ENCODE assay signal across 18 cellular contexts in genomic region chr20:46202758-46203509, GRCh38.
DNase-seq lines count a peak whose midpoint lies in the region; ATAC-seq, FAIRE-seq and TF ChIP-seq lines count a peak whose summit lies in the region.
"Had no signal": no experiment of that assay in that cellular context is flagged by ENCODE, and none has a peak within 500 bp of the region (broad histone marks: within the 10 kb centered on the region; RNA-seq: fewer than 3 reads in every experiment).

No MANE protein-coding gene starts in this region.

- no peaks in the 10 kb centered on the region for H3K36me3 Mint-ChIP-seq in nephron (ENCODE audit: low read depth)
- no peaks in the 10 kb centered on the region for H3K36me3 Mint-ChIP-seq in activated CD8-positive, alpha-beta T cell treated with anti-CD3 and anti-CD28 coated beads for 36 hours (ENCODE audit: low read depth)

- ATAC-seq in HepG2 (no peak), right lobe of liver (no peak), HG03521 (IDR thresholded peaks at IDR 0.05; ENCODE audit: unreplicated experiment) (no peak)
- ATAC-seq in activated CD8-positive, alpha-beta T cell treated with anti-CD3 and anti-CD28 coated beads for 36 hours = no peak
- ATAC-seq: GM23338; stimulated activated naive CD8-positive, alpha-beta T cell treated with anti-CD3 and anti-CD28 coated beads, Interleukin-15, Interleukin-2, amounts not matched to agents 100 U/mL and 50 U/mL, for 24 hours had no signal

- POLR2A ChIA-PET in HepG2 (lab: Yijun Ruan, JAX) = no interaction called here
- POLR2A ChIA-PET in activated CD8-positive, alpha-beta T cell treated with anti-CD3 and anti-CD28 coated beads for 36 hours (lab: Charles Lee) = no interaction called here

- peaks cover 42% of the 10 kb centered on the region for H3K4me1 Mint-ChIP-seq in nephron
- peaks cover 25% of the 10 kb centered on the region for H3K4me1 Mint-ChIP-seq in activated CD8-positive, alpha-beta T cell treated with anti-CD3 and anti-CD28 coated beads for 36 hours (ENCODE audit: low read depth)

- H2AFZ ChIP-seq in HepG2 (ENCODE audit: low read length) = no peak overlapping the region
- H2AFZ ChIP-seq: PC-9 had no signal

- H3K9me3 Mint-ChIP-seq in nephron = no peaks in the 10 kb centered on the region
- H3K9me3 Mint-ChIP-seq in activated CD8-positive, alpha-beta T cell treated with anti-CD3 and anti-CD28 coated beads for 36 hours = no peaks in the 10 kb centered on the region
- H3K9me3 Mint-ChIP-seq: activated T-helper 2 cell treated with anti-CD3 and anti-CD28 coated beads, Interferon-gamma antibody, Interleukin-2, Interleukin-4, amounts not matched to agents 10 μg/mL and 5 μg/mL and 100 μg/mL, durations not matched to agents 14 hours and 24 hours and 36 hours; GM23338 had no signal

- H3K27me3 ChIP-seq in HepG2 (ENCODE audit: control insufficient read depth in 1 of 2, insufficient read depth in 2 of 2, low read length in 2 of 2) = peaks cover 14 to 85% of the 10 kb centered on the region in 2 experiments; a peak in 4 of 5 replicates
- H3K27me3 ChIP-seq in right lobe of liver = peaks cover 0 to 8% of the 10 kb centered on the region in 2 donors

- peaks cover 73% of the 10 kb centered on the region for H3K27me3 Mint-ChIP-seq in nephron (ENCODE audit: low read depth)
- H3K27me3 Mint-ChIP-seq in activated CD8-positive, alpha-beta T cell treated with anti-CD3 and anti-CD28 coated beads for 36 hours = peaks cover 31% of the 10 kb centered on the region

- TF ChIP-seq CTCF in HepG2 (CRISPR knock-in tag; IDR thresholded peaks at IDR 0.05) (no peak), right lobe of liver (IDR thresholded peaks at IDR 0.05) (no peak), nephron (IDR thresholded peaks at IDR 0.05; ENCODE audit: unreplicated experiment in 3 of 3) (no peak)
- TF ChIP-seq CTCF in activated CD8-positive, alpha-beta T cell treated with anti-CD3 and anti-CD28 coated beads for 36 hours (IDR thresholded peaks at IDR 0.05) = no peak

- H3K27ac ChIP-seq in HepG2 (ENCODE audit: extremely low read length, insufficient read depth, low read length) (no peak overlapping the region), right lobe of liver (no peak overlapping the region)
- H3K27ac ChIP-seq: PC-9 had no signal

- no peak overlapping the region for H3K9ac ChIP-seq in HepG2 (ENCODE audit: insufficient read depth, low read depth, low read length)

- H3K9me3 ChIP-seq in HepG2 (ENCODE audit: low read length) = no peaks in the 10 kb centered on the region
- no peaks in the 10 kb centered on the region for H3K9me3 ChIP-seq in right lobe of liver

- peak overlapping the region in 2 of 3 experiments; percentile 10 to 12 for H3K27ac Mint-ChIP-seq in nephron
- H3K27ac Mint-ChIP-seq in activated CD8-positive, alpha-beta T cell treated with anti-CD3 and anti-CD28 coated beads for 36 hours = no peak overlapping the region
- H3K27ac Mint-ChIP-seq: activated T-helper 2 cell treated with anti-CD3 and anti-CD28 coated beads, Interferon-gamma antibody, Interleukin-2, Interleukin-4, amounts not matched to agents 10 μg/mL and 5 μg/mL and 100 μg/mL, durations not matched to agents 14 hours and 24 hours and 36 hours; GM23338 had no signal

- H3K4me1 ChIP-seq in HepG2 (ENCODE audit: insufficient read depth, low read length) = no peaks in the 10 kb centered on the region
- H3K4me1 ChIP-seq in right lobe of liver = no peaks in the 10 kb centered on the region

- no TSS peak for BruUV-seq in HepG2 (replicated peaks; lab: Mats Ljungman, UMichigan)

- H3K36me3 ChIP-seq in HepG2 (replicated peaks in 1 of 2; ENCODE audit: control insufficient read depth in 1 of 2, insufficient read depth in 2 of 2, low read length in 2 of 2) (no peaks in the 10 kb centered on the region), right lobe of liver (no peaks in the 10 kb centered on the region)

- no peaks in the 10 kb centered on the region; the same call in 1 of the 2 replicates for H4K20me1 ChIP-seq in HepG2 (ENCODE audit: insufficient read depth, low read length)

- H3K4me3 Mint-ChIP-seq in nephron = peak overlapping the region in 1 of 3 experiments; percentile 36
- H3K4me3 Mint-ChIP-seq in activated CD8-positive, alpha-beta T cell treated with anti-CD3 and anti-CD28 coated beads for 36 hours = no peak overlapping the region
- H3K4me3 Mint-ChIP-seq: GM23338 had no signal

- TF ChIP-seq RAD21 in HepG2 (CRISPR knock-in tag; IDR thresholded peaks at IDR 0.05) = no peak

- CTCF ChIA-PET in HepG2 (lab: Yijun Ruan, JAX; ENCODE audit: low intra/inter-chr PET ratio, low total read pairs) = no interaction called here
- CTCF ChIA-PET in activated CD8-positive, alpha-beta T cell treated with anti-CD3 and anti-CD28 coated beads for 36 hours (lab: Charles Lee) = no interaction called here

- TF ChIP-seq POLR2A in HepG2 (IDR thresholded peaks at IDR 0.05; ENCODE audit: insufficient read depth in 1 of 2, low read depth in 2 of 2, low read length in 2 of 2) = no peak
- TF ChIP-seq POLR2A in right lobe of liver (IDR thresholded peaks at IDR 0.05) = no peak

- 8% methylated on average over 11 of the region's 11 CpGs for WGBS in HepG2 (ENCODE audit: low lambda C conversion rate)
- 30% methylated on average over 6 of the region's 11 CpGs for WGBS in right lobe of liver (ENCODE audit: insufficient coverage, low coverage, low lambda C conversion rate, missing lambda C conversion rate)

- TF ChIP-seq EP300 in HepG2 (IDR thresholded peaks at IDR 0.05; ENCODE audit: low read depth in 2 of 2, low read length in 2 of 2) (no peak), HepG2 (CRISPR knock-in tag; IDR thresholded peaks at IDR 0.05; ENCODE audit: borderline replicate concordance) (no peak)

- no peak for DNase-seq in HepG2 (ENCODE audit: low spot score)
- DNase-seq in right lobe of liver = no peak
- DNase-seq in cerebellar cortex (ENCODE audit: low spot score) = peak; percentile 77
- no peak for DNase-seq in NOMO-1 treated with dmso at 0.1 percent for 144 hours (lab: John Stamatoyannopoulos, UW; ENCODE audit: unreplicated experiment)
- no peak for DNase-seq in activated CD8-positive, alpha-beta T cell treated with anti-CD3 and anti-CD28 coated beads for 36 hours
- no peak for DNase-seq in SK-N-DZ (ENCODE audit: low spot score)
- DNase-seq: Calu3; GDM1; midbrain; occipital lobe; PC-9; stimulated activated naive CD8-positive, alpha-beta T cell treated with anti-CD3 and anti-CD28 coated beads, Interleukin-15, Interleukin-2, amounts not matched to agents 100 U/mL and 50 U/mL, for 24 hours had no signal

- in situ Hi-C loops in HepG2 (cut with HindIII; ENCODE audit: extremely low pct_ligation_motif_present, low pct_unique_long_range_greater_than_20kb) = no loop called here

- no peak for FAIRE-seq in HepG2 (lab: Jason Lieb, UNC)
- FAIRE-seq: keratinocyte had no signal

- no peaks in the 10 kb centered on the region for H3K79me2 ChIP-seq in HepG2 (ENCODE audit: insufficient read depth, low read length)

- no peak overlapping the region for H3K4me2 ChIP-seq in HepG2 (ENCODE audit: low read depth, low read length)
- H3K4me2 ChIP-seq: GM23338 had no signal

- intact Hi-C loops in HepG2 (cut with micrococcal nuclease; ENCODE audit: unreplicated experiment) (no loop called here), right lobe of liver (cut with DNase I) (no loop called here)
- intact Hi-C loops in activated CD8-positive, alpha-beta T cell treated with anti-CD3 and anti-CD28 coated beads for 36 hours (cut with micrococcal nuclease) = no loop called here

- H3K4me3 ChIP-seq in HepG2 (replicated peaks in 1 of 3; ENCODE audit: insufficient read depth in 1 of 3, low read depth in 2 of 3, low read length in 3 of 3) (no peak overlapping the region), right lobe of liver (no peak overlapping the region)
- H3K4me3 ChIP-seq: coronary artery, GM23338, PC-9 had no signal

TF ChIP-seq in HepG2, 621 proteins besides CTCF, POLR2A, EP300 and RAD21:
- TF ChIP-seq ZNF629 (CRISPR knock-in tag; conservative IDR thresholded peaks at IDR 0.05) (0 out of 2 replicates have a peak, but pooled peaks have one; percentile 32), GATA4 (IDR thresholded peaks at IDR 0.05; ENCODE audit: borderline replicate concordance, low read depth) (no peak)
